15 cellular contexts compared by ENCODE assay signal in genomic region chr12:67436230-67436629, GRCh38.
"Had no signal": no experiment of that assay in that cellular context is flagged by ENCODE, and none has a peak within 500 bp of the region (broad histone marks: within the 10 kb centered on the region; RNA-seq: fewer than 3 reads in every experiment).

No MANE protein-coding gene starts in this region.

- H3K9me3 ChIP-seq: ascending aorta, psoas muscle, stomach, thoracic aorta had no signal

- DNase-seq: activated CD4-positive, alpha-beta T cell treated with anti-CD3 and anti-CD28 coated beads, Interleukin-2, amount 50 U/mL, for 4 hours; activated CD4-positive, CD25-positive, alpha-beta regulatory T cell treated with anti-CD3 and anti-CD28 coated beads, Interleukin-2, amount 50 U/mL, for 72 hours; activated naive CD4-positive, alpha-beta T cell treated with anti-CD3 and anti-CD28 coated beads for 36 hours; activated naive CD8-positive, alpha-beta T cell treated with anti-CD3 and anti-CD28 coated beads, Interleukin-2, amount 50 U/mL, for 24 hours; activated T-cell treated with anti-CD3 and anti-CD28 coated beads for 4 hours; hypothalamus; mesendoderm; psoas muscle; stimulated activated CD4-positive, alpha-beta T cell treated with anti-CD3 and anti-CD28 coated beads, Interleukin-12 subunit alpha, Interleukin-12 subunit beta, amount 100 ng/mL, for 4 hours; stimulated activated CD4-positive, alpha-beta T cell treated with anti-CD3 and anti-CD28 coated beads, Interleukin-2, amount 100 ng/mL, for 24 hours; stomach had no signal

- ATAC-seq: activated naive CD8-positive, alpha-beta T cell treated with anti-CD3 and anti-CD28 coated beads, Interleukin-2, amount 50 U/mL, for 24 hours; esophagus mucosa; psoas muscle; sciatic nerve had no signal

- H3K4me3 Mint-ChIP-seq: activated naive CD4-positive, alpha-beta T cell treated with anti-CD3 and anti-CD28 coated beads for 36 hours; activated naive CD8-positive, alpha-beta T cell treated with anti-CD3 and anti-CD28 coated beads, Interleukin-2, amount 50 U/mL, for 24 hours had no signal

- H3K36me3 ChIP-seq: ascending aorta, stomach, thoracic aorta had no signal

- H3K4me3 ChIP-seq: ascending aorta, psoas muscle, stomach, thoracic aorta had no signal

- H3K27ac Mint-ChIP-seq: activated naive CD4-positive, alpha-beta T cell treated with anti-CD3 and anti-CD28 coated beads for 36 hours; activated naive CD8-positive, alpha-beta T cell treated with anti-CD3 and anti-CD28 coated beads, Interleukin-2, amount 50 U/mL, for 24 hours had no signal

- H3K27me3 ChIP-seq: ascending aorta, stomach had no signal
